ENCODE assay signal across 9 cellular contexts in the genomic region with DNA sequence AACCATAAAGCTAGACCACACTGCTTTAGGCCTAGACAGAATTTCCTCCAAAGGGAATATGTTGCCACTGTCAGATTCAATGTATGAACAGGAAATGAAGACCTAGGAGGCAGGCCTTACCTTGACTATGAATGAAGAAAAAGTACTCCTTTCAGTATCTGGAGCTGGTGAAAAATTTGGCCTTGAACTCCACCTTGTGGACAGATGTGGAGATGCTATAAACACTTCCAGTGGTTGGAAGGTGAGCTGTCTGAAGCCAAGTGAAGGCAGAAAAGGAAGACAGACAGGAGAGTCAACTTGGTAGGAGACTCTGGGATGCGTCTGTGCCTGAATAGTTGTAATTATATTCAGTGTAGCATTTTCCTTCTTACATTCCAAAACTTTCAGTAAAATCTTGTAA. TPM values are rescaled to one million over a fixed set of nuclear protein-coding genes. Genes with fewer than 3 reads are reported as not detected.
DNase-seq lines count a peak whose midpoint lies in the region; ATAC-seq, FAIRE-seq and TF ChIP-seq lines count a peak whose summit lies in the region.
"Had no signal": no experiment of that assay in that cellular context is flagged by ENCODE, and none has a peak within 500 bp of the region (broad histone marks: within the 10 kb centered on the region; RNA-seq: fewer than 3 reads in every experiment).

No MANE protein-coding gene starts in this region.

- POLR2A ChIA-PET in HEK293T (lab: Yijun Ruan, JAX) = no interaction called here

- ATAC-seq in lung (ENCODE audit: insufficient read depth, low FRiP score) (peak; percentile 72), upper lobe of right lung (peak; percentile 69)

- H3K4me3 ChIP-seq in Loucy (ENCODE audit: low read length, poor library complexity, severe bottlenecking) = no peak overlapping the region
- H3K4me3 ChIP-seq in lung = no peak overlapping the region
- no peak overlapping the region for H3K4me3 ChIP-seq in upper lobe of right lung
- H3K4me3 ChIP-seq: skin epidermis had no signal

- FAIRE-seq in colon (lab: Jason Lieb, UNC) = peak; percentile 92

- 27 to 75% methylated on average over 1 of the region's 1 CpG for WGBS in lung, 2 donors

- CTCF ChIA-PET in HEK293T (lab: Yijun Ruan, JAX) = interaction anchor here (0.9 kb wide), 1 partner anchor 9 kb away, joined by 3 read pairs; no protein-coding TSS in a partner anchor

- peak; percentile 41 for DNase-seq in AG08396 (ENCODE audit: low spot score)
- peak; percentile 40 for DNase-seq in HEK293T (ENCODE audit: extremely low spot score)
- peak; percentile 18 for DNase-seq in SKM-1 treated with dmso at 0.1 percent for 144 hours (lab: John Stamatoyannopoulos, UW; ENCODE audit: unreplicated experiment)
- DNase-seq in lung (ENCODE audit: low spot score) = peak; percentile 30
- DNase-seq in upper lobe of right lung = no peak

- no peaks in the 10 kb centered on the region for H3F3A ChIP-seq in Loucy (ENCODE audit: low read depth)

- H3K36me3 ChIP-seq in Loucy (ENCODE audit: insufficient read depth, low read length) (no peaks in the 10 kb centered on the region), lung (ENCODE audit: control insufficient read depth in 2 of 2, insufficient read depth in 2 of 2, low read length in 2 of 2) (peaks cover 2 to 3% of the 10 kb centered on the region in 2 donors), upper lobe of right lung (peaks cover 10% of the 10 kb centered on the region)

- TF ChIP-seq CTCF in GM12872 (IDR thresholded peaks at IDR 0.05; ENCODE audit: insufficient read depth, low read depth, low read length) = peak; percentile 54; the same call in 2 of the 3 replicates
- TF ChIP-seq CTCF in Loucy (conservative IDR thresholded peaks at IDR 0.05; ENCODE audit: low read length) = peak; percentile 57
- TF ChIP-seq CTCF in lung (IDR thresholded peaks at IDR 0.05; ENCODE audit: control extremely low read depth, extremely low read depth) = peak; percentile 45
- TF ChIP-seq CTCF in upper lobe of right lung (IDR thresholded peaks at IDR 0.05) = peak; percentile 49

- no peak overlapping the region for H2AFZ ChIP-seq in Loucy (ENCODE audit: low read length)

- H3K9ac ChIP-seq in Loucy (ENCODE audit: low read depth, low read length, poor library complexity, severe bottlenecking) = no peak overlapping the region

- H3K4me1 ChIP-seq in Loucy (ENCODE audit: insufficient read depth, low read length, poor library complexity, severe bottlenecking) (no peaks in the 10 kb centered on the region), lung (ENCODE audit: control insufficient read depth in 2 of 2, insufficient read depth in 2 of 2, low read length in 2 of 2) (no peaks in the 10 kb centered on the region), upper lobe of right lung (no peaks in the 10 kb centered on the region)

- no peaks in the 10 kb centered on the region for H4K20me1 ChIP-seq in Loucy (ENCODE audit: insufficient read depth, low read length, poor library complexity, severe bottlenecking)

- H3K9me3 ChIP-seq in Loucy (ENCODE audit: insufficient read depth, low read depth, low read length) (no peaks in the 10 kb centered on the region), lung (ENCODE audit: control insufficient read depth in 2 of 2, insufficient read depth in 1 of 2, low read length in 1 of 2) (no peaks in the 10 kb centered on the region), upper lobe of right lung (no peaks in the 10 kb centered on the region)

- H3K79me2 ChIP-seq in Loucy (ENCODE audit: insufficient read depth, low read length) = no peaks in the 10 kb centered on the region

- H3K27me3 ChIP-seq in Loucy (ENCODE audit: insufficient read depth, low read length, poor library complexity, severe bottlenecking) (no peaks in the 10 kb centered on the region), lung (ENCODE audit: control insufficient read depth, insufficient read depth) (no peaks in the 10 kb centered on the region), upper lobe of right lung (no peaks in the 10 kb centered on the region)

- H3K27ac ChIP-seq in lung (ENCODE audit: low read depth in 1 of 2, low read length in 1 of 2) (no peak overlapping the region), upper lobe of right lung (no peak overlapping the region)
- H3K27ac ChIP-seq: skin epidermis had no signal

- intact Hi-C loops in upper lobe of right lung (cut with DNase I) = no loop called here

- no peak overlapping the region for H3K4me2 ChIP-seq in Loucy (ENCODE audit: low read depth, low read length, poor library complexity, severe bottlenecking)

- no peaks in the 10 kb centered on the region for H3K9me2 ChIP-seq in Loucy (replicated peaks; ENCODE audit: low read depth, low read length)

TF ChIP-seq in HEK293T, 16 proteins besides CTCF, POLR2A, EP300 and RAD21:
- no peak for TF ChIP-seq L3MBTL2 (conservative IDR thresholded peaks at IDR 0.05)
- TF ChIP-seq NFRKB (IDR thresholded peaks at IDR 0.05) = no peak
- TF ChIP-seq BHLHE40 (IDR thresholded peaks at IDR 0.05; ENCODE audit: borderline replicate concordance) = no peak
- TF ChIP-seq SP1 (IDR thresholded peaks at IDR 0.05) = no peak
- TF ChIP-seq, protein P1, sequence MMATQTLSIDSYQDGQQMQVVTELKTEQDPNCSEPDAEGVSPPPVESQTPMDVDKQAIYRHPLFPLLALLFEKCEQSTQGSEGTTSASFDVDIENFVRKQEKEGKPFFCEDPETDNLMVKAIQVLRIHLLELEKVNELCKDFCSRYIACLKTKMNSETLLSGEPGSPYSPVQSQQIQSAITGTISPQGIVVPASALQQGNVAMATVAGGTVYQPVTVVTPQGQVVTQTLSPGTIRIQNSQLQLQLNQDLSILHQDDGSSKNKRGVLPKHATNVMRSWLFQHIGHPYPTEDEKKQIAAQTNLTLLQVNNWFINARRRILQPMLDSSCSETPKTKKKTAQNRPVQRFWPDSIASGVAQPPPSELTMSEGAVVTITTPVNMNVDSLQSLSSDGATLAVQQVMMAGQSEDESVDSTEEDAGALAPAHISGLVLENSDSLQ (IDR thresholded peaks at IDR 0.05) = no peak
- no peak for TF ChIP-seq TARDBP (IDR thresholded peaks at IDR 0.05)
- TF ChIP-seq FOXA1 (IDR thresholded peaks at IDR 0.05) = no peak
- TF ChIP-seq HDGF (IDR thresholded peaks at IDR 0.05; ENCODE audit: borderline replicate concordance) = no peak
- no peak for TF ChIP-seq LEF1 (IDR thresholded peaks at IDR 0.05; ENCODE audit: borderline replicate concordance)
- no peak for TF ChIP-seq FOXK2 (IDR thresholded peaks at IDR 0.05)
- TF ChIP-seq ARNT (IDR thresholded peaks at IDR 0.05) = no peak
- no peak for TF ChIP-seq ZNF384 (IDR thresholded peaks at IDR 0.05)
- TF ChIP-seq CTBP1 (IDR thresholded peaks at IDR 0.05; ENCODE audit: borderline replicate concordance) = no peak
- TF ChIP-seq ELF4 (IDR thresholded peaks at IDR 0.05) = no peak
- no peak for TF ChIP-seq SUZ12 (IDR thresholded peaks at IDR 0.05)
- TF ChIP-seq FOXM1 (IDR thresholded peaks at IDR 0.05; ENCODE audit: borderline replicate concordance) = no peak

RNA-seq across cellular contexts. Expression of a gene that starts 17.2 kb away (rescaled TPM):
- total RNA-seq in lung (10 to 100 TPM; 12.2 to 18.5 TPM), upper lobe of right lung (9.8 TPM)
- polyA plus RNA-seq in lung = 1 to 10 TPM; 3.5 to 5.1 TPM
